Comparison of ENCODE assay signal across 8 cellular contexts in genomic region chr12:45216297-45216982, GRCh38. TPM values are rescaled to one million over a fixed set of nuclear protein-coding genes. Genes with fewer than 3 reads are reported as not detected.
DNase-seq lines count a peak whose midpoint lies in the region; ATAC-seq and TF ChIP-seq lines count a peak whose summit lies in the region.

No MANE protein-coding gene starts in this region.

- intact Hi-C loops in left colon (cut with DNase I, micrococcal nuclease) = no loop called here

- ATAC-seq in GM21447 (IDR thresholded peaks at IDR 0.05; ENCODE audit: unreplicated experiment) (peak; percentile 38), left colon (peak; percentile 56)

- H3F3A ChIP-seq in DOHH2 (ENCODE audit: control insufficient read depth, insufficient read depth) = peaks cover 7% of the 10 kb centered on the region

- DNase-seq in HuH-7.5 (ENCODE audit: low spot score) (peak; percentile 49), left colon (peak; percentile 53 to 59), superior temporal gyrus (ENCODE audit: extremely low spot score) (no peak)
- peak; percentile 43 for DNase-seq in central memory CD4-positive, alpha-beta T cell
- peak; percentile 26 to 28 for DNase-seq in stimulated activated CD4-positive, alpha-beta T cell treated with anti-CD3 and anti-CD28 coated beads, Interleukin-2, amount 100 ng/mL, for 48 hours

- H4K20me1 ChIP-seq in DOHH2 (ENCODE audit: control insufficient read depth, insufficient read depth, low read depth, low read length) = peaks cover 4% of the 10 kb centered on the region; the same call in 1 of the 2 replicates

- H3K79me2 ChIP-seq in DOHH2 (ENCODE audit: control insufficient read depth, low read length) = peaks cover 60% of the 10 kb centered on the region

- peak overlapping the region; percentile 92 for H3K27ac ChIP-seq in DOHH2 (ENCODE audit: low read depth, low read length)
- H3K27ac ChIP-seq in VCaP = peak overlapping the region; percentile 89

- no peaks in the 10 kb centered on the region; the same call in 1 of the 2 replicates for H3K27me3 ChIP-seq in DOHH2 (ENCODE audit: control insufficient read depth, low read length)

- peaks cover 36% of the 10 kb centered on the region for H3K4me1 ChIP-seq in DOHH2 (ENCODE audit: control insufficient read depth, low read length)

- no peaks in the 10 kb centered on the region for H3K9me3 ChIP-seq in DOHH2 (ENCODE audit: control insufficient read depth, insufficient read depth, low read length)

- peaks cover 8% of the 10 kb centered on the region; the same call in 1 of the 2 replicates for H3K36me3 ChIP-seq in DOHH2 (ENCODE audit: control insufficient read depth, low read length)

- no peaks in the 10 kb centered on the region for H3K9me2 ChIP-seq in DOHH2 (replicated peaks; ENCODE audit: control insufficient read depth, low read length)

- peak overlapping the region; percentile 89 for H3K4me3 ChIP-seq in DOHH2 (ENCODE audit: low read length)

- peak overlapping the region; percentile 91 for H3K4me2 ChIP-seq in DOHH2 (ENCODE audit: low read length)

- TF ChIP-seq CTCF in DOHH2 (IDR thresholded peaks at IDR 0.05; ENCODE audit: low read depth, low read length, poor library complexity, severe bottlenecking) (peak; percentile 72), VCaP (conservative IDR thresholded peaks at IDR 0.05) (peak; percentile 67)

RNA-seq across cellular contexts. Expression of gene ANO6, which starts 0.5 kb away (rescaled TPM):
- total RNA-seq in left colon = 10 to 100 TPM; 10.3 to 15.4 TPM
